ENCODE assay signal across 13 cellular contexts in the genomic region with DNA sequence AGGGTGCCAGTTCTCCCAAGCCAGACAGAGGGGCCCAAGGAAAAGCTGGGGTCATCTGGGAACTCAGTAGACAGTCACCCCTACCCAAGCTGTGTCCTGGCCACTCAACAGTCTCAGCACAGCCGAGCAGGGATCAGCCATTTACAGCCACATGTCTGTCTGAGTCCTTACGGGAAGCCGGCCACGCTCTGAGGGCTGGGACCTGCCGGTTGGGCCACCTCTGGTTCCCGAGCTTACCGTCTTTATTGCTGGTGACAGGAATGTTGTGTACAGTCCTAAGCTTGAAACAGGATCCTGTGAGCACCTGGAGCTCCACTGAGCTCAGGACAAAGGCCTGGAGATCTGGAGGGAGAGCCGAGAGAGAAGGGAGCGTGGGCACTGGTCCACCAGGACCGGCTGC. TPM values are rescaled to one million over a fixed set of nuclear protein-coding genes. Genes with fewer than 3 reads are reported as not detected.
DNase-seq lines count a peak whose midpoint lies in the region; ATAC-seq and TF ChIP-seq lines count a peak whose summit lies in the region.
"Had no signal": no experiment of that assay in that cellular context is flagged by ENCODE, and none has a peak within 500 bp of the region (broad histone marks: within the 10 kb centered on the region; RNA-seq: fewer than 3 reads in every experiment).

No MANE protein-coding gene starts in this region.

- H3K9me3 Mint-ChIP-seq in activated CD4-positive, alpha-beta T cell treated with anti-CD3 and anti-CD28 coated beads, Interleukin-2, amount 10 ng/mL, durations not matched to agents 7 days and 5 days = no peaks in the 10 kb centered on the region
- H3K9me3 Mint-ChIP-seq in endothelial cell (ENCODE audit: unreplicated experiment) = no peaks in the 10 kb centered on the region
- H3K9me3 Mint-ChIP-seq: activated T-helper 2 cell treated with anti-CD3 and anti-CD28 coated beads, Interferon-gamma antibody, Interleukin-2, Interleukin-4, amounts not matched to agents 10 μg/mL and 5 μg/mL and 100 μg/mL, durations not matched to agents 14 hours and 24 hours and 36 hours; stimulated activated memory B cell treated with anti-CD40 and anti-IgM and Interleukin-4, amounts not matched to agents 10 μg/mL and 1 μg/mL and 100 μg/mL, for 72 hours had no signal

- peaks cover 6% of the 10 kb centered on the region for H3K4me1 ChIP-seq in prostate gland (replicated peaks)

- peaks cover 44% of the 10 kb centered on the region for H3K36me3 Mint-ChIP-seq in activated CD4-positive, alpha-beta T cell treated with anti-CD3 and anti-CD28 coated beads, Interleukin-2, amount 10 ng/mL, durations not matched to agents 7 days and 5 days (ENCODE audit: low read depth)
- peaks cover 33% of the 10 kb centered on the region for H3K36me3 Mint-ChIP-seq in endothelial cell (ENCODE audit: low read depth, unreplicated experiment)

- no peaks in the 10 kb centered on the region for H3K36me3 ChIP-seq in prostate gland

- TF ChIP-seq CTCF in endothelial cell (IDR thresholded peaks at IDR 0.05; ENCODE audit: unreplicated experiment) = no peak
- TF ChIP-seq CTCF in prostate gland (IDR thresholded peaks at IDR 0.05) = no peak

- ATAC-seq in HG02571 (IDR thresholded peaks at IDR 0.05; ENCODE audit: unreplicated experiment) = no peak

- CTCF ChIA-PET in activated CD4-positive, alpha-beta T cell treated with anti-CD3 and anti-CD28 coated beads, Interleukin-2, amount 10 ng/mL, durations not matched to agents 7 days and 5 days (lab: Charles Lee) = interaction anchor here (0.6 to 2.1 kb wide), 8 partner anchors 10 to 1273 kb away, joined by 3 to 6 read pairs (median 3); a partner anchor contains a TSS
- CTCF ChIA-PET in HEK293T (lab: Yijun Ruan, JAX) = interaction anchor here (0.6 to 2.0 kb wide), 27 partner anchors 9 to 635 kb away, joined by 3 to 10 read pairs (median 4); a partner anchor contains a TSS

- H3K27me3 Mint-ChIP-seq in activated CD4-positive, alpha-beta T cell treated with anti-CD3 and anti-CD28 coated beads, Interleukin-2, amount 10 ng/mL, durations not matched to agents 7 days and 5 days = no peaks in the 10 kb centered on the region
- peaks cover 8% of the 10 kb centered on the region for H3K27me3 Mint-ChIP-seq in endothelial cell (ENCODE audit: unreplicated experiment)
- H3K27me3 Mint-ChIP-seq: stimulated activated memory B cell treated with anti-CD40 and anti-IgM and Interleukin-4, amounts not matched to agents 10 μg/mL and 1 μg/mL and 100 μg/mL, for 72 hours had no signal

- POLR2A ChIA-PET in activated CD4-positive, alpha-beta T cell treated with anti-CD3 and anti-CD28 coated beads, Interleukin-2, amount 10 ng/mL, durations not matched to agents 7 days and 5 days (lab: Charles Lee) = no interaction called here
- POLR2A ChIA-PET in HEK293T (lab: Yijun Ruan, JAX) = interaction anchor here (0.7 to 1.2 kb wide), 3 partner anchors 57 to 92 kb away, joined by 3 read pairs; no protein-coding TSS in a partner anchor

- H3K9me3 ChIP-seq in prostate gland = no peaks in the 10 kb centered on the region
- H3K9me3 ChIP-seq: tibial nerve had no signal

- peak overlapping the region; percentile 36 to 70 for H3K27ac ChIP-seq in prostate gland

- TF ChIP-seq POLR2A in prostate gland (IDR thresholded peaks at IDR 0.05) = no peak

- no peak overlapping the region for H3K4me3 Mint-ChIP-seq in activated CD4-positive, alpha-beta T cell treated with anti-CD3 and anti-CD28 coated beads, Interleukin-2, amount 10 ng/mL, durations not matched to agents 7 days and 5 days
- H3K4me3 Mint-ChIP-seq in endothelial cell (ENCODE audit: unreplicated experiment) = peak overlapping the region; percentile 22
- H3K4me3 Mint-ChIP-seq: stimulated activated memory B cell treated with anti-CD40 and anti-IgM and Interleukin-4, amounts not matched to agents 10 μg/mL and 1 μg/mL and 100 μg/mL, for 72 hours had no signal

- intact Hi-C loops in prostate gland (cut with DNase I) = loop anchor here (5.0 kb wide), 2 partner anchors 49 to 264 kb away; no protein-coding TSS in a partner anchor

- H3K4me3 ChIP-seq in prostate gland = no peak overlapping the region
- H3K4me3 ChIP-seq: tibial nerve had no signal

- WGBS in prostate gland = 32% methylated on average over 10 of the region's 10 CpGs

- DNase-seq in activated CD4-positive, alpha-beta T cell treated with anti-CD3 and anti-CD28 coated beads, Interleukin-2, amount 10 ng/mL, durations not matched to agents 7 days and 5 days = no peak
- DNase-seq in activated CD4-positive, alpha-beta T cell treated with anti-CD3 and anti-CD28 coated beads, Interleukin-2, amount 50 U/mL, for 4 hours = no peak
- DNase-seq in NCI-H69 (lab: John Stamatoyannopoulos, UW) (peak; percentile 24), endothelial cell (ENCODE audit: low spot score) (no peak), prostate gland (ENCODE audit: low spot score) (peak; percentile 59), HEK293T (ENCODE audit: extremely low spot score) (no peak), EL (no peak)
- DNase-seq: NCI-H510A treated with DMSO at 0.1 percent for 48 hours, SHP77 treated with DMSO at 0.1 percent for 48 hours had no signal

- H3K27ac Mint-ChIP-seq in activated CD4-positive, alpha-beta T cell treated with anti-CD3 and anti-CD28 coated beads, Interleukin-2, amount 10 ng/mL, durations not matched to agents 7 days and 5 days = peak overlapping the region; percentile 41
- H3K27ac Mint-ChIP-seq in endothelial cell (ENCODE audit: unreplicated experiment) = no peak overlapping the region
- H3K27ac Mint-ChIP-seq: activated T-helper 2 cell treated with anti-CD3 and anti-CD28 coated beads, Interferon-gamma antibody, Interleukin-2, Interleukin-4, amounts not matched to agents 10 μg/mL and 5 μg/mL and 100 μg/mL, durations not matched to agents 14 hours and 24 hours and 36 hours; stimulated activated memory B cell treated with anti-CD40 and anti-IgM and Interleukin-4, amounts not matched to agents 10 μg/mL and 1 μg/mL and 100 μg/mL, for 72 hours had no signal

- H3K27me3 ChIP-seq in prostate gland (replicated peaks; ENCODE audit: insufficient read depth) = no peaks in the 10 kb centered on the region
- H3K27me3 ChIP-seq: tibial nerve had no signal

- H3K4me1 Mint-ChIP-seq in activated CD4-positive, alpha-beta T cell treated with anti-CD3 and anti-CD28 coated beads, Interleukin-2, amount 10 ng/mL, durations not matched to agents 7 days and 5 days = no peaks in the 10 kb centered on the region
- no peaks in the 10 kb centered on the region for H3K4me1 Mint-ChIP-seq in endothelial cell (ENCODE audit: unreplicated experiment)

TF ChIP-seq in HEK293T, 16 proteins besides CTCF, POLR2A, EP300 and RAD21:
- no peak for TF ChIP-seq LEF1 (IDR thresholded peaks at IDR 0.05; ENCODE audit: borderline replicate concordance)
- no peak for TF ChIP-seq ARNT (IDR thresholded peaks at IDR 0.05)
- no peak for TF ChIP-seq ELF4 (IDR thresholded peaks at IDR 0.05)
- TF ChIP-seq L3MBTL2 (conservative IDR thresholded peaks at IDR 0.05) = no peak
- TF ChIP-seq NFRKB (IDR thresholded peaks at IDR 0.05) = no peak
- no peak for TF ChIP-seq FOXK2 (IDR thresholded peaks at IDR 0.05)
- TF ChIP-seq, protein P1, sequence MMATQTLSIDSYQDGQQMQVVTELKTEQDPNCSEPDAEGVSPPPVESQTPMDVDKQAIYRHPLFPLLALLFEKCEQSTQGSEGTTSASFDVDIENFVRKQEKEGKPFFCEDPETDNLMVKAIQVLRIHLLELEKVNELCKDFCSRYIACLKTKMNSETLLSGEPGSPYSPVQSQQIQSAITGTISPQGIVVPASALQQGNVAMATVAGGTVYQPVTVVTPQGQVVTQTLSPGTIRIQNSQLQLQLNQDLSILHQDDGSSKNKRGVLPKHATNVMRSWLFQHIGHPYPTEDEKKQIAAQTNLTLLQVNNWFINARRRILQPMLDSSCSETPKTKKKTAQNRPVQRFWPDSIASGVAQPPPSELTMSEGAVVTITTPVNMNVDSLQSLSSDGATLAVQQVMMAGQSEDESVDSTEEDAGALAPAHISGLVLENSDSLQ (IDR thresholded peaks at IDR 0.05) = no peak
- no peak for TF ChIP-seq SUZ12 (IDR thresholded peaks at IDR 0.05)
- no peak for TF ChIP-seq CTBP1 (IDR thresholded peaks at IDR 0.05; ENCODE audit: borderline replicate concordance)
- TF ChIP-seq FOXM1 (IDR thresholded peaks at IDR 0.05; ENCODE audit: borderline replicate concordance) = no peak
- TF ChIP-seq TARDBP (IDR thresholded peaks at IDR 0.05) = no peak
- no peak for TF ChIP-seq ZNF384 (IDR thresholded peaks at IDR 0.05)
- TF ChIP-seq SP1 (IDR thresholded peaks at IDR 0.05) = no peak
- no peak for TF ChIP-seq HDGF (IDR thresholded peaks at IDR 0.05; ENCODE audit: borderline replicate concordance)
- no peak for TF ChIP-seq BHLHE40 (IDR thresholded peaks at IDR 0.05; ENCODE audit: borderline replicate concordance)

RNA-seq across cellular contexts. Expression of a gene that starts 59.8 kb away (rescaled TPM):
- total RNA-seq in activated CD4-positive, alpha-beta T cell treated with anti-CD3 and anti-CD28 coated beads, Interleukin-2, amount 10 ng/mL, durations not matched to agents 7 days and 5 days = 1 to 10 TPM; 8.4 to 9.2 TPM
- total RNA-seq in endothelial cell (ENCODE audit: unreplicated experiment) (17.1 TPM), prostate gland (10 to 100 TPM; 15.1 to 20.3 TPM)

Comparison
In these comparisons a context has a peak if more than half of its experiments do, and no peak if none do; other contexts are left out.
1. DNase-seq: peak in NCI-H69 (single experiment) and prostate gland (single experiment); none in activated CD4-positive, alpha-beta T cell treated with anti-CD3 and anti-CD28 coated beads, Interleukin-2, amount 10 ng/mL, durations not matched to agents 7 days and 5 days (single experiment), activated CD4-positive, alpha-beta T cell treated with anti-CD3 and anti-CD28 coated beads, Interleukin-2, amount 50 U/mL, for 4 hours (0 of 2), endothelial cell (single experiment), HEK293T (single experiment) and EL (single experiment).